In genomic region chr1:176205322-176205914, GRCh38 we compare ENCODE assay signal across 8 cellular contexts. TPM values are rescaled to one million over a fixed set of nuclear protein-coding genes. Genes with fewer than 3 reads are reported as not detected.
DNase-seq lines count a peak whose midpoint lies in the region; ATAC-seq and TF ChIP-seq lines count a peak whose summit lies in the region.

No MANE protein-coding gene starts in this region.

- DNase-seq in adipocyte (ENCODE audit: low read depth) (peak; percentile 35), amygdala (lab: John Stamatoyannopoulos, UW) (no peak)

- H3K4me1 ChIP-seq in BLaER1 (peaks cover 33% of the 10 kb centered on the region), HUES48 (ENCODE audit: control insufficient read depth, insufficient read depth, low read length) (peaks cover 14% of the 10 kb centered on the region; the same call in 1 of the 2 replicates), adipocyte (ENCODE audit: control insufficient read depth, insufficient read depth, low read length) (peaks cover 30% of the 10 kb centered on the region), liver (ENCODE audit: control insufficient read depth in 4 of 4, insufficient read depth in 4 of 4, low read length in 3 of 4) (peaks cover 9 to 26% (median 21%) of the 10 kb centered on the region in 4 donors), urinary bladder (ENCODE audit: insufficient read depth) (peaks cover 4% of the 10 kb centered on the region)

- H3K9me3 ChIP-seq in BLaER1 (peaks cover 3% of the 10 kb centered on the region; the same call in 1 of the 2 replicates), HUES48 (ENCODE audit: control insufficient read depth, insufficient read depth, low read length) (no peaks in the 10 kb centered on the region), adipocyte (ENCODE audit: control insufficient read depth, low read length) (no peaks in the 10 kb centered on the region), liver (ENCODE audit: control insufficient read depth in 4 of 4, low read length in 3 of 4) (no peaks in the 10 kb centered on the region)

- peaks cover 60% of the 10 kb centered on the region for H4K20me1 ChIP-seq in BLaER1

- H3K36me3 ChIP-seq in BLaER1 (peaks cover 13% of the 10 kb centered on the region; the same call in 1 of the 2 replicates), HUES48 (ENCODE audit: control insufficient read depth, insufficient read depth, low read length) (no peaks in the 10 kb centered on the region), adipocyte (ENCODE audit: control insufficient read depth, insufficient read depth, low read length, severe bottlenecking) (no peaks in the 10 kb centered on the region), liver (ENCODE audit: control insufficient read depth in 4 of 4, insufficient read depth in 3 of 4, low read depth in 1 of 4, low read length in 3 of 4) (no peaks in the 10 kb centered on the region), urinary bladder (ENCODE audit: insufficient read depth) (no peaks in the 10 kb centered on the region)

- no peaks in the 10 kb centered on the region for H3K27me3 ChIP-seq in BLaER1
- H3K27me3 ChIP-seq in HUES48 (ENCODE audit: control insufficient read depth, insufficient read depth, low read length) = no peaks in the 10 kb centered on the region
- H3K27me3 ChIP-seq in adipocyte (replicated peaks; ENCODE audit: control insufficient read depth, insufficient read depth, low read length) = no peaks in the 10 kb centered on the region
- no peaks in the 10 kb centered on the region for H3K27me3 ChIP-seq in liver (ENCODE audit: control insufficient read depth in 4 of 4, insufficient read depth in 4 of 4, low read length in 3 of 4)

- ATAC-seq in HG03045 (IDR thresholded peaks at IDR 0.05; ENCODE audit: unreplicated experiment) = no peak
- ATAC-seq in GM21423 (IDR thresholded peaks at IDR 0.05; ENCODE audit: unreplicated experiment) = no peak

- WGBS in liver = 14% methylated on average over 5 of the region's 5 CpGs
- 30% methylated on average over 5 of the region's 5 CpGs for WGBS in urinary bladder

- H3K4me3 ChIP-seq in BLaER1 (peak overlapping the region; percentile 97), HUES48 (ENCODE audit: low read depth, low read length) (peak overlapping the region; percentile 84), adipocyte (ENCODE audit: low read length) (peak overlapping the region; percentile 90), liver (ENCODE audit: low read depth in 1 of 3, low read length in 3 of 3) (peak overlapping the region; percentile 92 to 97 (median 94)), urinary bladder (ENCODE audit: low read depth, low read length) (peak overlapping the region; percentile 89)

- H3K4me2 ChIP-seq in BLaER1 = peak overlapping the region; percentile 89

- no peak for TF ChIP-seq RAD21 in liver (IDR thresholded peaks at IDR 0.05)

- H3K9ac ChIP-seq in BLaER1 (peak overlapping the region; percentile 97), HUES48 (ENCODE audit: low read depth, low read length) (no peak overlapping the region), adipocyte (ENCODE audit: low read length) (peak overlapping the region; percentile 98), liver (ENCODE audit: low read depth in 1 of 2, low read length in 2 of 2) (peak overlapping the region; percentile 52 to 57)

- no peak for TF ChIP-seq CTCF in liver (IDR thresholded peaks at IDR 0.05; ENCODE audit: low read depth, low read length, missing input control)

- H3K27ac ChIP-seq in BLaER1 (peak overlapping the region; percentile 98; the same call in 1 of the 2 replicates), HUES48 (ENCODE audit: low read depth, low read length) (no peak overlapping the region), liver (ENCODE audit: low read depth in 1 of 2, low read length in 2 of 2) (peak overlapping the region in 1 of 2 donors; percentile 32), urinary bladder (ENCODE audit: low read depth) (no peak overlapping the region)

TF ChIP-seq in liver, 16 proteins besides CTCF, POLR2A, EP300 and RAD21:
- TF ChIP-seq ATF3 (IDR thresholded peaks at IDR 0.05) (no peak), FOXA1 (IDR thresholded peaks at IDR 0.05) (no peak), MAX (IDR thresholded peaks at IDR 0.05) (no peak)

RNA-seq across cellular contexts. Expression of gene COP1, which starts 1.7 kb away (rescaled TPM):
- total RNA-seq in liver (10 to 100 TPM; 29.1 to 35.7 TPM), urinary bladder (88.2 TPM)
- polyA plus RNA-seq in liver (10 to 100 TPM; 14.7 to 16.0 TPM), urinary bladder (28.2 TPM)
